15 cellular contexts compared by ENCODE assay signal in genomic region chr11:87301785-87302540, GRCh38.
"Had no signal": no experiment of that assay in that cellular context is flagged by ENCODE, and none has a peak within 500 bp of the region (broad histone marks: within the 10 kb centered on the region; RNA-seq: fewer than 3 reads in every experiment).

No MANE protein-coding gene starts in this region.

- H3K4me3 ChIP-seq: body of pancreas, lung, skin epidermis, suprapubic skin had no signal

- DNase-seq: activated B cell treated with CpG ODN at 0.5 μM for 24 hours; activated CD4-positive, alpha-beta T cell treated with anti-CD3 and anti-CD28 coated beads for 48 hours; activated CD8-positive, alpha-beta T cell treated with anti-CD3 and anti-CD28 coated beads, Interleukin-2, amount 10 ng/mL, durations not matched to agents 7 days and 5 days; activated naive CD4-positive, alpha-beta T cell treated with anti-CD3 and anti-CD28 coated beads for 36 hours; activated T-cell treated with anti-CD3 and anti-CD28 coated beads, Interleukin-2, amount 50 U/mL, for 4 hours; body of pancreas; dorsolateral prefrontal cortex; T-cell had no signal

- H3K27ac ChIP-seq: body of pancreas, skin epidermis, suprapubic skin had no signal

- H3K27ac Mint-ChIP-seq: activated B cell treated with CpG ODN at 0.5 μM for 24 hours; activated CD8-positive, alpha-beta T cell treated with anti-CD3 and anti-CD28 coated beads, Interleukin-2, amount 10 ng/mL, durations not matched to agents 7 days and 5 days; activated naive CD4-positive, alpha-beta T cell treated with anti-CD3 and anti-CD28 coated beads for 36 hours; progenitor cell of endocrine pancreas; stimulated activated naive CD8-positive, alpha-beta T cell treated with anti-CD3 and anti-CD28 coated beads, Interleukin-15, Interleukin-2, amounts not matched to agents 100 ng/mL and 50 ng/mL, for 24 hours; T-cell; type B pancreatic cell had no signal

- H3K4me1 ChIP-seq: suprapubic skin had no signal

- FAIRE-seq: islet of Langerhans had no signal

- H3K4me1 Mint-ChIP-seq: activated B cell treated with CpG ODN at 0.5 μM for 24 hours had no signal

- H3K9me3 ChIP-seq: body of pancreas, suprapubic skin had no signal

- H3K27me3 Mint-ChIP-seq: activated B cell treated with CpG ODN at 0.5 μM for 24 hours; progenitor cell of endocrine pancreas; stimulated activated naive CD8-positive, alpha-beta T cell treated with anti-CD3 and anti-CD28 coated beads, Interleukin-15, Interleukin-2, amounts not matched to agents 100 ng/mL and 50 ng/mL, for 24 hours; T-cell; type B pancreatic cell had no signal

- H3K9me3 Mint-ChIP-seq: activated B cell treated with CpG ODN at 0.5 μM for 24 hours; activated T-cell treated with anti-CD3 and anti-CD28 coated beads, Interleukin-2, amount 50 U/mL, for 4 hours; stimulated activated naive CD8-positive, alpha-beta T cell treated with anti-CD3 and anti-CD28 coated beads, Interleukin-15, Interleukin-2, amounts not matched to agents 100 ng/mL and 50 ng/mL, for 24 hours; T-cell; type B pancreatic cell had no signal

- H3K4me3 Mint-ChIP-seq: activated B cell treated with CpG ODN at 0.5 μM for 24 hours; activated CD8-positive, alpha-beta T cell treated with anti-CD3 and anti-CD28 coated beads, Interleukin-2, amount 10 ng/mL, durations not matched to agents 7 days and 5 days; activated naive CD4-positive, alpha-beta T cell treated with anti-CD3 and anti-CD28 coated beads for 36 hours; activated T-cell treated with anti-CD3 and anti-CD28 coated beads, Interleukin-2, amount 50 U/mL, for 4 hours; stimulated activated naive CD8-positive, alpha-beta T cell treated with anti-CD3 and anti-CD28 coated beads, Interleukin-15, Interleukin-2, amounts not matched to agents 100 ng/mL and 50 ng/mL, for 24 hours; T-cell; type B pancreatic cell had no signal

- H3K27me3 ChIP-seq: body of pancreas, dorsolateral prefrontal cortex, suprapubic skin had no signal

- H3K36me3 ChIP-seq: suprapubic skin had no signal

- ATAC-seq: activated CD8-positive, alpha-beta T cell treated with anti-CD3 and anti-CD28 coated beads, Interleukin-2, amount 10 ng/mL, durations not matched to agents 7 days and 5 days; T-cell had no signal
